ENCODE assay signal across 19 cellular contexts in genomic region chr11:5716518-5716917, GRCh38. TPM values are rescaled to one million over a fixed set of nuclear protein-coding genes. Genes with fewer than 3 reads are reported as not detected.
"Had no signal": no experiment of that assay in that cellular context is flagged by ENCODE, and none has a peak within 500 bp of the region (broad histone marks: within the 10 kb centered on the region; RNA-seq: fewer than 3 reads in every experiment).

No MANE protein-coding gene starts in this region.

RNA-seq across cellular contexts. Expression of gene OR56B1, which starts 19.7 kb away (rescaled TPM):
- total RNA-seq: colonic mucosa, dermis blood vessel endothelial cell, dermis microvascular lymphatic vessel endothelial cell, endodermal cell, endothelial cell of umbilical vein, epithelial cell of proximal tubule, esophagus mucosa, esophagus muscularis mucosa, esophagus squamous epithelium, fibroblast of lung, fibroblast of villous mesenchyme, foreskin keratinocyte, frontal cortex, gastrocnemius medialis, glomerular endothelial cell, heart right ventricle, hepatocyte had no signal
- polyA plus RNA-seq: endothelial cell of umbilical vein, esophagus, fibroblast of lung, foreskin keratinocyte, heart left ventricle, heart right ventricle, hepatocyte had no signal

RNA-seq across cellular contexts. Expression of gene OR52N4, which starts 37.5 kb away (rescaled TPM):
- total RNA-seq: colonic mucosa, dermis microvascular lymphatic vessel endothelial cell, endodermal cell, endothelial cell of umbilical vein, epithelial cell of proximal tubule, esophagus mucosa, esophagus muscularis mucosa, esophagus squamous epithelium, fibroblast of villous mesenchyme, foreskin keratinocyte, frontal cortex, gastrocnemius medialis, glomerular endothelial cell, hepatocyte had no signal
- polyA plus RNA-seq: foreskin keratinocyte, heart left ventricle, heart right ventricle, hepatocyte had no signal
